8 cellular contexts compared by ENCODE assay signal in the genomic region with DNA sequence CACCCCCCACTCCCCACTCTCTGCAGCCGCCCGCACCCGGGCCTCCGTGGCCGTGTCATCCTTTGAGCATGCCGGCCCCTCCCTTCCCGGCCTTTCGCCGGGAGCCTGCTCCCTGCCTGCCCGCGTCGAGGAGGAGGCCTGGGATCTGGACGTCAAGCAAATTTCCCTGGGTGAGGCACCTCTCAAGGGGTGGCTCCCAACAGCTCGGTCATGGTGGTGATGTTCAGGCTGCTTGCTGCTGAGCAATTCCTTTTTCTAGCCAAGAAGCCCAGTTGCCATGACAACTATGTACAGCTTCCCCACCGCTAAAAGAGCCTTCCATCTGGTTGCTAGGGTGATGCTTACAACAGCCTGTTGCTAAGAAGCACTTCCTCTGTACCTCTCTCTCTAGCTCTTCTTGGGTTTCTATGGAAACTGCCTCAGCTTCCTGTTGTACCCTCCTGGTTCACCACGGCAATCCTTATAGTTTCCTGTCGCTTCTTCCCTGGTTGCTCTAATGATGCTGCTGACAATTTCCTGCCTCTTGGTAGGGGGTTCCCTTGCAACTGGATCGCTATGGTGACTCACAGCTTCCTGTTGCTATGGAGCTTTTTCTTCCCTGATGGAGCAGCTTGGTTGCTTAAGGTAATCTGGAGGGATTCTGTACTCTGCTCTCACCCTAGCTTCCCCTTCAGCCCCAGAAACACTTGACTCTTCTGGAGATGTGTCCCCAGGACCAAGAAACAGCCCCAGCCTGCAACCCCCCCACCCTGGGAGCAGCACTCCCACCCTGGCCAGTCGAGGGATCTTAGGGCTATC.
DNase-seq lines count a peak whose midpoint lies in the region; ATAC-seq lines count a peak whose summit lies in the region.

No MANE protein-coding gene starts in this region.

- ATAC-seq in HG03378 (IDR thresholded peaks at IDR 0.05; ENCODE audit: unreplicated experiment), result peak; percentile 67
- ATAC-seq in GM19455 (IDR thresholded peaks at IDR 0.05; ENCODE audit: unreplicated experiment), result no peak

- peak; percentile 54 for DNase-seq in NCI-H2029 (lab: John Stamatoyannopoulos, UW)
- DNase-seq in NCI-H2029 treated with DMSO at 0.1 percent for 48 hours (lab: John Stamatoyannopoulos, UW), result no peak
- peak; percentile 73 for DNase-seq in SIG-M5 (lab: John Stamatoyannopoulos, UW)
- peak; percentile 93 for DNase-seq in astrocyte of the hippocampus (ENCODE audit: low read depth, low spot score)
- peak in 30 of 51 donors; percentile 6 to 79 (median 44) for DNase-seq in hypothalamus (lab: John Stamatoyannopoulos, UW)
- peak; percentile 46 for DNase-seq in stimulated activated CD8-positive, alpha-beta memory T cell treated with anti-CD3 and anti-CD28 coated beads, Interleukin-12 subunit alpha, Interleukin-12 subunit beta, amount 100 ng/mL, for 1 hour (ENCODE audit: low read depth)
